3 cellular contexts compared by ENCODE assay signal in the genomic region with DNA sequence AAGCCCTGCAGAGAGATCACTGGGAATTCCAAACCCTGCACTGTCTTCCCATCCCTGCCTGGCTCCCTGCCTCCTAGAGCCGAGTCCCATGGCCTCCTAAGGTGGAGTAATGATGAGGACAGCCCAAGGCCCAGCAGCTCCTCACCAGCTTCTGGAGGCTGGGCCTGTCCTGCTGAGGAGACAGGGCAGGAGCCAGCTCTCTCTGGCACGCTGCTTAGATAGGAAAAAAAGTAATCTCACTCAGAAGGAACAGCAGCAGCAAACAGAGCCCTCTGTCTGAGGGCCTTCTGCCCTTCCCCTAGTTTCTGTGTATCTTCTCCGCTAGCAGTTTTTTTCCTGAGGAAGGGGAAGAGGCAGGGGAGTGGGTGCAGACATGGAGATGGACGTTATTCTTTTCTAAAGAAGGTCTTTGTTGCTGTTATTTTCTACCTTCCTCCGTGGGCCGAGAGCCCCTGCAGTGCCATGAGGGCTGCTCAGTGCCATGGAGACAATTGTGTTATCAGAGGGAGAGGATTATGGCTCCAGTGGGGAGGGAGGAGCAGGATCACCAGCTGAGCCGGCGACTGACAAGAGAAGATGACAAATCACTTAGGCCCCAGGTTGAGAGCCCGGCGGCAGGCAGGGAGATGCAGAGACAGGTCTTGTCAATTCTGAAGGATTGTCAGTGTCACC.
TF ChIP-seq lines count a peak whose summit lies in the region.

No MANE protein-coding gene starts in this region.

TF ChIP-seq in GM23338, 12 proteins besides CTCF, POLR2A, EP300 and RAD21:
- TF ChIP-seq, protein P1, sequence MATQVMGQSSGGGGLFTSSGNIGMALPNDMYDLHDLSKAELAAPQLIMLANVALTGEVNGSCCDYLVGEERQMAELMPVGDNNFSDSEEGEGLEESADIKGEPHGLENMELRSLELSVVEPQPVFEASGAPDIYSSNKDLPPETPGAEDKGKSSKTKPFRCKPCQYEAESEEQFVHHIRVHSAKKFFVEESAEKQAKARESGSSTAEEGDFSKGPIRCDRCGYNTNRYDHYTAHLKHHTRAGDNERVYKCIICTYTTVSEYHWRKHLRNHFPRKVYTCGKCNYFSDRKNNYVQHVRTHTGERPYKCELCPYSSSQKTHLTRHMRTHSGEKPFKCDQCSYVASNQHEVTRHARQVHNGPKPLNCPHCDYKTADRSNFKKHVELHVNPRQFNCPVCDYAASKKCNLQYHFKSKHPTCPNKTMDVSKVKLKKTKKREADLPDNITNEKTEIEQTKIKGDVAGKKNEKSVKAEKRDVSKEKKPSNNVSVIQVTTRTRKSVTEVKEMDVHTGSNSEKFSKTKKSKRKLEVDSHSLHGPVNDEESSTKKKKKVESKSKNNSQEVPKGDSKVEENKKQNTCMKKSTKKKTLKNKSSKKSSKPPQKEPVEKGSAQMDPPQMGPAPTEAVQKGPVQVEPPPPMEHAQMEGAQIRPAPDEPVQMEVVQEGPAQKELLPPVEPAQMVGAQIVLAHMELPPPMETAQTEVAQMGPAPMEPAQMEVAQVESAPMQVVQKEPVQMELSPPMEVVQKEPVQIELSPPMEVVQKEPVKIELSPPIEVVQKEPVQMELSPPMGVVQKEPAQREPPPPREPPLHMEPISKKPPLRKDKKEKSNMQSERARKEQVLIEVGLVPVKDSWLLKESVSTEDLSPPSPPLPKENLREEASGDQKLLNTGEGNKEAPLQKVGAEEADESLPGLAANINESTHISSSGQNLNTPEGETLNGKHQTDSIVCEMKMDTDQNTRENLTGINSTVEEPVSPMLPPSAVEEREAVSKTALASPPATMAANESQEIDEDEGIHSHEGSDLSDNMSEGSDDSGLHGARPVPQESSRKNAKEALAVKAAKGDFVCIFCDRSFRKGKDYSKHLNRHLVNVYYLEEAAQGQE (IDR thresholded peaks at IDR 0.05; ENCODE audit: unreplicated experiment) = no peak
- no peak for TF ChIP-seq STAT1 (IDR thresholded peaks at IDR 0.05; ENCODE audit: unreplicated experiment)
- TF ChIP-seq CREB1 (CRISPR knock-in tag; IDR thresholded peaks at IDR 0.05; ENCODE audit: low read depth) = no peak
- TF ChIP-seq EZH2 (IDR thresholded peaks at IDR 0.05; ENCODE audit: low read depth, unreplicated experiment) = no peak

TF ChIP-seq in K562, 482 proteins besides CTCF, POLR2A, EP300 and RAD21:
- no peak for TF ChIP-seq SNRNP70 (optimal IDR thresholded peaks at IDR 0.05; ENCODE audit: low read depth, low read length)
- TF ChIP-seq HMGN3 (IDR thresholded peaks at IDR 0.05; ENCODE audit: borderline replicate concordance, extremely low read depth, insufficient read length, low read depth, low read length) = no peak
- TF ChIP-seq MEIS2 (IDR thresholded peaks at IDR 0.05; ENCODE audit: partially characterized antibody) = peak; percentile 24

TF ChIP-seq in neural cell, 6 proteins besides CTCF, POLR2A, EP300 and RAD21:
- peak; percentile 86 for TF ChIP-seq POLR2AphosphoS5 (IDR thresholded peaks at IDR 0.05)
- no peak for TF ChIP-seq EZH2 (IDR thresholded peaks at IDR 0.05; ENCODE audit: borderline replicate concordance, insufficient read depth, low read length, poor library complexity, severe bottlenecking)
- TF ChIP-seq SMC3 (conservative IDR thresholded peaks at IDR 0.05; ENCODE audit: poor library complexity) = peak; percentile 56
- peak; percentile 13 for TF ChIP-seq TAF1 (IDR thresholded peaks at IDR 0.05; ENCODE audit: low read depth)
